ENCODE assay signal across 1 cellular context in the genomic region with DNA sequence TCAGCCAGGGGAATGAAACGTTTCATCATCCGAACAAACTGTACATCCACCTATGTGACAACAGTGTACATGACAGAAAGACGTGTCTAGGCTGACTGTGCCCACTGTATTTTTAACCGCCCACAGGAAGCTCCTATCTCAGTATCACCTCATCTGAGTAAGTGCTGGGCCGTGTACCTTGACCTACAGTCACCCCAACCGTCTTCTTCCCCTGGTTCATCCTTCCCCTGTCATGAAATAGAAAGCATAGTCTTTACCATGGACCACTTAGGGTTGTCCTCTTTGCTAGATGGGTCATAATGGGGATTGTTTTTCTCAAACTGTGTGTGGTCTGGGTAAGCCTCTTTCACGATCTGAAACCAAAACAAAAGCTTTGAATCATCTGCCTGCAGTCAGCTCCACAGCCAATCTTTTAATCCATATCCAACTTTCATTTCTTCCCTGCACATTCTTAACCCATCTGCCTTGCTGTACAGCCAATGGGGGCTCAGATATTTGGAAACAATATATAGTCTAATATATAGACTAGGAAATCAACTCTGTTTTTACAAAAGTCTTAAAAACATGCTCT.
TF ChIP-seq lines count a peak whose summit lies in the region.

No MANE protein-coding gene starts in this region.

TF ChIP-seq in IMR-90, 13 proteins besides CTCF, POLR2A, EP300 and RAD21:
- TF ChIP-seq CHD1 (IDR thresholded peaks at IDR 0.05; ENCODE audit: low read depth, low read length) (no peak), MAZ (IDR thresholded peaks at IDR 0.05; ENCODE audit: borderline replicate concordance, low read depth, low read length) (no peak), MAFK (IDR thresholded peaks at IDR 0.05; ENCODE audit: low read depth, low read length) (no peak), MXI1 (IDR thresholded peaks at IDR 0.05; ENCODE audit: borderline replicate concordance, low read depth, low read length) (no peak)
- TF ChIP-seq, protein P1, sequence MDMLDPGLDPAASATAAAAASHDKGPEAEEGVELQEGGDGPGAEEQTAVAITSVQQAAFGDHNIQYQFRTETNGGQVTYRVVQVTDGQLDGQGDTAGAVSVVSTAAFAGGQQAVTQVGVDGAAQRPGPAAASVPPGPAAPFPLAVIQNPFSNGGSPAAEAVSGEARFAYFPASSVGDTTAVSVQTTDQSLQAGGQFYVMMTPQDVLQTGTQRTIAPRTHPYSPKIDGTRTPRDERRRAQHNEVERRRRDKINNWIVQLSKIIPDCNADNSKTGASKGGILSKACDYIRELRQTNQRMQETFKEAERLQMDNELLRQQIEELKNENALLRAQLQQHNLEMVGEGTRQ (IDR thresholded peaks at IDR 0.05; ENCODE audit: low read depth, low read length): no peak
- TF ChIP-seq, protein P2, sequence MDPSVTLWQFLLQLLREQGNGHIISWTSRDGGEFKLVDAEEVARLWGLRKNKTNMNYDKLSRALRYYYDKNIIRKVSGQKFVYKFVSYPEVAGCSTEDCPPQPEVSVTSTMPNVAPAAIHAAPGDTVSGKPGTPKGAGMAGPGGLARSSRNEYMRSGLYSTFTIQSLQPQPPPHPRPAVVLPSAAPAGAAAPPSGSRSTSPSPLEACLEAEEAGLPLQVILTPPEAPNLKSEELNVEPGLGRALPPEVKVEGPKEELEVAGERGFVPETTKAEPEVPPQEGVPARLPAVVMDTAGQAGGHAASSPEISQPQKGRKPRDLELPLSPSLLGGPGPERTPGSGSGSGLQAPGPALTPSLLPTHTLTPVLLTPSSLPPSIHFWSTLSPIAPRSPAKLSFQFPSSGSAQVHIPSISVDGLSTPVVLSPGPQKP (IDR thresholded peaks at IDR 0.05; ENCODE audit: borderline replicate concordance, low read depth, low read length): no peak
